ENCODE assay signal across 35 cellular contexts in genomic region chr16:10664720-10665126, GRCh38. TPM values are rescaled to one million over a fixed set of nuclear protein-coding genes. Genes with fewer than 3 reads are reported as not detected.
"Had no signal": no experiment of that assay in that cellular context is flagged by ENCODE, and none has a peak within 500 bp of the region (broad histone marks: within the 10 kb centered on the region; RNA-seq: fewer than 3 reads in every experiment).

No MANE protein-coding gene starts in this region.

- FAIRE-seq: TTC549 had no signal

- H3K27ac ChIP-seq: brain microvascular endothelial cell, Peyer's patch, SJSA1 had no signal

- H3K9me3 Mint-ChIP-seq: activated CD4-positive, alpha-beta T cell treated with anti-CD3 and anti-CD28 coated beads, Interleukin-2, amount 10 ng/mL, durations not matched to agents 24 days and 14 days; activated CD8-positive, alpha-beta T cell treated with anti-CD3 and anti-CD28 coated beads for 36 hours; activated naive CD8-positive, alpha-beta T cell treated with anti-CD3 and anti-CD28 coated beads for 36 hours; activated T-cell treated with anti-CD3 and anti-CD28 coated beads, Interleukin-2, amount 50 U/mL, for 72 hours; activated T-helper 17 cell treated with anti-CD3 and anti-CD28 coated beads, Interleukin-2, amount 50 U/mL, for 72 hours; T-helper 1 cell treated with Interleukin-12 subunit alpha and Interleukin-12 subunit beta and Interleukin-4 antibody, amounts not matched to agents 30 μg/mL and 1 μg/mL, for 36 hours; T-helper 2 cell treated with Interferon-gamma antibody and Interleukin-4, amounts not matched to agents 5 μg/mL and 100 μg/mL, for 36 hours had no signal

- H3K4me1 ChIP-seq: Peyer's patch, SJSA1 had no signal

- H3K4me1 Mint-ChIP-seq: activated CD4-positive, alpha-beta T cell treated with anti-CD3 and anti-CD28 coated beads, Interleukin-2, amount 10 ng/mL, durations not matched to agents 24 days and 14 days; activated naive CD8-positive, alpha-beta T cell treated with anti-CD3 and anti-CD28 coated beads for 36 hours; activated T-helper 17 cell treated with anti-CD3 and anti-CD28 coated beads, Interleukin-2, amount 50 U/mL, for 72 hours had no signal

- H3K36me3 ChIP-seq: brain microvascular endothelial cell, MG63, Peyer's patch, SJSA1 had no signal

- H3K4me2 ChIP-seq: SK-N-SH had no signal

- H3K27me3 Mint-ChIP-seq: activated naive CD8-positive, alpha-beta T cell treated with anti-CD3 and anti-CD28 coated beads for 36 hours had no signal

- H3K36me3 Mint-ChIP-seq: activated naive CD8-positive, alpha-beta T cell treated with anti-CD3 and anti-CD28 coated beads for 36 hours had no signal

- H3K27ac Mint-ChIP-seq: activated CD4-positive, alpha-beta T cell treated with anti-CD3 and anti-CD28 coated beads, Interleukin-2, amount 10 ng/mL, durations not matched to agents 24 days and 14 days; activated CD8-positive, alpha-beta T cell treated with anti-CD3 and anti-CD28 coated beads for 36 hours; activated naive CD8-positive, alpha-beta T cell treated with anti-CD3 and anti-CD28 coated beads for 36 hours; activated T-cell treated with anti-CD3 and anti-CD28 coated beads, Interleukin-2, amount 50 U/mL, for 72 hours; T-helper 1 cell treated with Interleukin-12 subunit alpha and Interleukin-12 subunit beta and Interleukin-4 antibody, amounts not matched to agents 30 μg/mL and 1 μg/mL, for 36 hours; T-helper 2 cell treated with Interferon-gamma antibody and Interleukin-4, amounts not matched to agents 5 μg/mL and 100 μg/mL, for 36 hours had no signal

- H3K4me3 Mint-ChIP-seq: activated CD4-positive, alpha-beta T cell treated with anti-CD3 and anti-CD28 coated beads, Interleukin-2, amount 10 ng/mL, durations not matched to agents 24 days and 14 days; activated CD8-positive, alpha-beta T cell treated with anti-CD3 and anti-CD28 coated beads for 36 hours; activated naive CD8-positive, alpha-beta T cell treated with anti-CD3 and anti-CD28 coated beads for 36 hours; activated T-cell treated with anti-CD3 and anti-CD28 coated beads, Interleukin-2, amount 50 U/mL, for 72 hours; activated T-helper 17 cell treated with anti-CD3 and anti-CD28 coated beads, Interleukin-2, amount 50 U/mL, for 72 hours; T-helper 1 cell treated with Interleukin-12 subunit alpha and Interleukin-12 subunit beta and Interleukin-4 antibody, amounts not matched to agents 30 μg/mL and 1 μg/mL, for 36 hours; T-helper 2 cell treated with Interferon-gamma antibody and Interleukin-4, amounts not matched to agents 5 μg/mL and 100 μg/mL, for 36 hours had no signal

- H3K4me3 ChIP-seq: MG63, Peyer's patch, SJSA1 had no signal

- H3K9ac ChIP-seq: SK-N-SH had no signal

- ATAC-seq: activated CD8-positive, alpha-beta T cell treated with anti-CD3 and anti-CD28 coated beads for 36 hours; activated T-cell treated with anti-CD3 and anti-CD28 coated beads, Interleukin-2, amount 50 U/mL, for 72 hours; activated T-helper 17 cell treated with anti-CD3 and anti-CD28 coated beads, Interleukin-2, amount 50 U/mL, for 72 hours; PC-3 had no signal

- H3K9me3 ChIP-seq: MG63, Peyer's patch, SJSA1, SK-N-SH had no signal

- DNase-seq: activated CD4-positive, alpha-beta T cell treated with anti-CD3 and anti-CD28 coated beads, Interleukin-2, amount 10 ng/mL, durations not matched to agents 24 days and 14 days; activated CD4-positive, alpha-beta T cell treated with anti-CD3 and anti-CD28 coated beads, Interleukin-2, amount 50 U/mL, for 4 hours; activated CD8-positive, alpha-beta T cell treated with anti-CD3 and anti-CD28 coated beads for 36 hours; activated effector memory CD4-positive, alpha-beta T cell treated with anti-CD3 and anti-CD28 coated beads, Interleukin-2, amount 50 U/mL, for 16 hours; activated naive CD4-positive, alpha-beta T cell; activated naive CD4-positive, alpha-beta T cell treated with anti-CD3 and anti-CD28 coated beads, Interleukin-2, amount 50 U/mL, for 16 hours; activated naive CD8-positive, alpha-beta T cell treated with anti-CD3 and anti-CD28 coated beads for 36 hours; activated T-cell treated with anti-CD3 and anti-CD28 coated beads, Interleukin-2, amount 50 U/mL, for 1 hour; activated T-cell treated with anti-CD3 and anti-CD28 coated beads, Interleukin-2, amount 50 U/mL, for 72 hours; amniotic stem cell; brain microvascular endothelial cell; central memory CD4-positive, alpha-beta T cell; Kasumi-1; MG63; NCI-H1048; NCI-H1105 treated with DMSO at 0.1 percent for 48 hours; NCI-H1436; NCI-H1694 treated with DMSO at 0.1 percent for 48 hours; NCI-H2029 treated with DMSO at 0.1 percent for 48 hours; NCI-H2107; NCI-H2171; NCI-H2227 treated with DMSO at 0.1 percent for 48 hours; NCI-H446; NCI-H524 treated with DMSO at 0.1 percent for 48 hours; PC-3; Peyer's patch; RPMI8226; SHP77 treated with DMSO at 0.1 percent for 48 hours; SK-N-SH had no signal

- H3K27me3 ChIP-seq: brain microvascular endothelial cell, Peyer's patch, SJSA1 had no signal

RNA-seq across cellular contexts. Expression of gene TEKT5, which starts 30.0 kb away (rescaled TPM):
- total RNA-seq: activated CD4-positive, alpha-beta T cell treated with anti-CD3 and anti-CD28 coated beads, Interleukin-2, amount 10 ng/mL, durations not matched to agents 24 days and 14 days; activated CD8-positive, alpha-beta memory T cell treated with anti-CD3 and anti-CD28 coated beads for 36 hours; activated naive CD8-positive, alpha-beta T cell treated with anti-CD3 and anti-CD28 coated beads for 36 hours; PC-3; SJSA1 had no signal
- polyA plus RNA-seq: SK-N-SH had no signal
